ENCODE assay signal across 18 cellular contexts in genomic region chr1:186754542-186755150, GRCh38.
DNase-seq lines count a peak whose midpoint lies in the region; ATAC-seq, FAIRE-seq and TF ChIP-seq lines count a peak whose summit lies in the region.
"Had no signal": no experiment of that assay in that cellular context is flagged by ENCODE, and none has a peak within 500 bp of the region (broad histone marks: within the 10 kb centered on the region; RNA-seq: fewer than 3 reads in every experiment).

No MANE protein-coding gene starts in this region.

- TF ChIP-seq CTCF in A673 (conservative IDR thresholded peaks at IDR 0.05; ENCODE audit: low read depth, low read length) (no peak), bronchial epithelial cell (IDR thresholded peaks at IDR 0.05; ENCODE audit: insufficient read depth, low read length, severe bottlenecking) (no peak)

- no peaks in the 10 kb centered on the region for H3K4me1 ChIP-seq in A673 (ENCODE audit: insufficient read depth, low read length, poor library complexity, severe bottlenecking)
- H3K4me1 ChIP-seq: Peyer's patch had no signal

- POLR2A ChIA-PET in A673 (lab: Charles Lee; ENCODE audit: low non-redundant PET) = no interaction called here

- FAIRE-seq in bronchial epithelial cell (lab: Jason Lieb, UNC) = no peak
- FAIRE-seq: A204.1, HepG2 had no signal

- peak; percentile 24 for DNase-seq in A673 (ENCODE audit: low spot score)
- peak; percentile 60 for DNase-seq in ELR (ENCODE audit: low read depth)
- DNase-seq in bronchial epithelial cell (ENCODE audit: low read depth) = peak; percentile 45
- DNase-seq in posterior vena cava (ENCODE audit: low spot score) = no peak
- no peak for DNase-seq in kidney tubule cell (ENCODE audit: low spot score)
- DNase-seq in SK-N-DZ (ENCODE audit: low spot score) = no peak
- no peak for DNase-seq in NCI-H2171 (lab: John Stamatoyannopoulos, UW)
- DNase-seq: CD4-positive, alpha-beta memory T cell; MM.1S; NCI-H1105; NCI-H1694 treated with DMSO at 0.1 percent for 48 hours; NCI-H510A; Peyer's patch; SHP77 had no signal

- no peak overlapping the region for H3K27ac ChIP-seq in A673 (ENCODE audit: low read depth, low read length, poor library complexity, severe bottlenecking)
- H3K27ac ChIP-seq: KMS-11, Peyer's patch had no signal

- ATAC-seq in HG03432 (IDR thresholded peaks at IDR 0.05; ENCODE audit: unreplicated experiment) = peak; percentile 64
- ATAC-seq: HepG2 had no signal

- no TSS peak for BruUV-seq in A673 (replicated peaks; lab: Mats Ljungman, UMichigan)

- CTCF ChIA-PET in A673 (lab: Charles Lee) = no interaction called here

- H3K4me3 ChIP-seq in A673 (ENCODE audit: low read depth, low read length, poor library complexity, severe bottlenecking) (no peak overlapping the region), bronchial epithelial cell (ENCODE audit: low read depth, low read length) (no peak overlapping the region)
- H3K4me3 ChIP-seq: Peyer's patch had no signal

- H3K36me3 ChIP-seq in A673 (ENCODE audit: insufficient read depth, low read length, poor library complexity, severe bottlenecking) (no peaks in the 10 kb centered on the region), bronchial epithelial cell (ENCODE audit: control insufficient read depth, insufficient read depth, low read length) (no peaks in the 10 kb centered on the region)
- H3K36me3 ChIP-seq: Peyer's patch had no signal

- H3K27me3 ChIP-seq in A673 (replicated peaks; ENCODE audit: insufficient read depth, low read depth, low read length, poor library complexity) = no peaks in the 10 kb centered on the region
- H3K27me3 ChIP-seq in bronchial epithelial cell (ENCODE audit: control insufficient read depth, insufficient read depth, low read length) = no peaks in the 10 kb centered on the region
- H3K27me3 ChIP-seq: Peyer's patch had no signal

- no peaks in the 10 kb centered on the region for H3K9me3 ChIP-seq in A673 (ENCODE audit: low read depth, low read length, poor library complexity, severe bottlenecking)
- H3K9me3 ChIP-seq: Peyer's patch had no signal

- intact Hi-C loops in A673 (cut with micrococcal nuclease; ENCODE audit: unreplicated experiment) (no loop called here), posterior vena cava (cut with DNase I) (no loop called here)

Comparison
In these comparisons a context has a peak if more than half of its experiments do, and no peak if none do; other contexts are left out.
1. DNase-seq: peak in A673 (single experiment), ELR (single experiment) and bronchial epithelial cell (single experiment); none in posterior vena cava (single experiment), kidney tubule cell (single experiment), SK-N-DZ (single experiment) and NCI-H2171 (single experiment).